ENCODE assay signal across 10 cellular contexts in genomic region chr10:34207350-34207749, GRCh38.
DNase-seq lines count a peak whose midpoint lies in the region; TF ChIP-seq lines count a peak whose summit lies in the region.
"Had no signal": no experiment of that assay in that cellular context is flagged by ENCODE, and none has a peak within 500 bp of the region (broad histone marks: within the 10 kb centered on the region; RNA-seq: fewer than 3 reads in every experiment).

No MANE protein-coding gene starts in this region.

- TF ChIP-seq CTCF in endodermal cell (conservative IDR thresholded peaks at IDR 0.05) (no peak), neural progenitor cell (IDR thresholded peaks at IDR 0.05) (no peak), mesothelial cell of epicardium (IDR thresholded peaks at IDR 0.05; ENCODE audit: unreplicated experiment) (no peak)

- H3K4me3 Mint-ChIP-seq in endodermal cell (peak overlapping the region; percentile 5), neural progenitor cell (peak overlapping the region; percentile 51), mesothelial cell of epicardium (no peak overlapping the region)
- H3K4me3 Mint-ChIP-seq: CD8-positive, alpha-beta memory T cell had no signal

- H3K9me3 ChIP-seq in endodermal cell (ENCODE audit: control insufficient read depth, low read length) = peaks cover 7% of the 10 kb centered on the region
- no peaks in the 10 kb centered on the region for H3K9me3 ChIP-seq in neural progenitor cell (ENCODE audit: low read depth)

- no peak for DNase-seq in endodermal cell
- peak; percentile 75 for DNase-seq in left kidney (ENCODE audit: low read depth, low spot score)
- peak; percentile 48 for DNase-seq in neural progenitor cell (ENCODE audit: low spot score)
- DNase-seq in effector CD8-positive, alpha-beta T cell (lab: John Stamatoyannopoulos, UW) = no peak
- DNase-seq in DMS53 treated with DMSO at 0.1 percent for 48 hours (lab: John Stamatoyannopoulos, UW; ENCODE audit: unreplicated experiment) = no peak
- no peak for DNase-seq in activated effector memory CD4-positive, alpha-beta T cell treated with anti-CD3 and anti-CD28 coated beads, Interleukin-2, amount 50 U/mL, for 16 hours
- no peak for DNase-seq in mesothelial cell of epicardium (ENCODE audit: low spot score in 2 of 2, unreplicated experiment in 2 of 2)
- DNase-seq: AML-193; CD8-positive, alpha-beta memory T cell had no signal

- H3K4me1 ChIP-seq in endodermal cell (ENCODE audit: control insufficient read depth, insufficient read depth, low read length) = peaks cover 35% of the 10 kb centered on the region
- peaks cover 23% of the 10 kb centered on the region for H3K4me1 ChIP-seq in neural progenitor cell

- peaks cover 3% of the 10 kb centered on the region for H3K9me3 Mint-ChIP-seq in endodermal cell
- peaks cover 5% of the 10 kb centered on the region for H3K9me3 Mint-ChIP-seq in neural progenitor cell
- H3K9me3 Mint-ChIP-seq in mesothelial cell of epicardium = no peaks in the 10 kb centered on the region
- H3K9me3 Mint-ChIP-seq: CD8-positive, alpha-beta memory T cell had no signal

- H3K27me3 Mint-ChIP-seq in endodermal cell (ENCODE audit: insufficient read depth) (peaks cover 11% of the 10 kb centered on the region), neural progenitor cell (ENCODE audit: insufficient read depth, low read depth) (peaks cover 6% of the 10 kb centered on the region), mesothelial cell of epicardium (ENCODE audit: low read depth) (no peaks in the 10 kb centered on the region)

- no peak overlapping the region for H3K9ac ChIP-seq in endodermal cell (ENCODE audit: extremely low read depth, low read length, poor library complexity, severe bottlenecking)
- no peak overlapping the region for H3K9ac ChIP-seq in neural progenitor cell
- H3K9ac ChIP-seq: BLaER1 had no signal

- no peaks in the 10 kb centered on the region for H4K20me1 ChIP-seq in neural progenitor cell (ENCODE audit: low read depth)
- H4K20me1 ChIP-seq: BLaER1 had no signal

- H3K4me2 ChIP-seq in neural progenitor cell = peak overlapping the region; percentile 39

- H3K4me1 Mint-ChIP-seq in endodermal cell (peaks cover 65% of the 10 kb centered on the region), neural progenitor cell (peaks cover 53% of the 10 kb centered on the region), mesothelial cell of epicardium (peaks cover 18% of the 10 kb centered on the region)

- no peak overlapping the region for H3K27ac ChIP-seq in endodermal cell (ENCODE audit: low read depth, low read length)
- H3K27ac ChIP-seq in neural progenitor cell = peak overlapping the region; percentile 26
- H3K27ac ChIP-seq: BLaER1 had no signal

- H3K4me3 ChIP-seq in endodermal cell (ENCODE audit: low read length) (peak overlapping the region; percentile 20), neural progenitor cell (no peak overlapping the region)
- H3K4me3 ChIP-seq: BLaER1 had no signal

- peaks cover 10% of the 10 kb centered on the region for H3K36me3 ChIP-seq in endodermal cell (ENCODE audit: control insufficient read depth, insufficient read depth, low read length)
- no peaks in the 10 kb centered on the region for H3K36me3 ChIP-seq in neural progenitor cell
- H3K36me3 ChIP-seq: BLaER1 had no signal

- H3K27me3 ChIP-seq in endodermal cell (ENCODE audit: control insufficient read depth, insufficient read depth, low read length, poor library complexity, severe bottlenecking) (peaks cover 16% of the 10 kb centered on the region), neural progenitor cell (no peaks in the 10 kb centered on the region)
- H3K27me3 ChIP-seq: BLaER1 had no signal

- WGBS in endodermal cell (ENCODE audit: insufficient coverage in 1 of 2, insufficient read length in 1 of 2), 2 experiments = 65 to 79% methylated on average over 2 to 4 of the region's 4 CpGs

- H3K36me3 Mint-ChIP-seq in endodermal cell (ENCODE audit: low read depth) (peaks cover 3% of the 10 kb centered on the region), neural progenitor cell (peaks cover 26% of the 10 kb centered on the region), mesothelial cell of epicardium (peaks cover 7% of the 10 kb centered on the region)
- H3K36me3 Mint-ChIP-seq: CD8-positive, alpha-beta memory T cell had no signal

- H3F3A ChIP-seq in neural progenitor cell (ENCODE audit: low read depth) = peaks cover 17% of the 10 kb centered on the region

- H2AFZ ChIP-seq in neural progenitor cell (replicated peaks) = no peak overlapping the region

- H3K27ac Mint-ChIP-seq in endodermal cell (peak overlapping the region; percentile 14), neural progenitor cell (peak overlapping the region; percentile 76), mesothelial cell of epicardium (no peak overlapping the region)
- H3K27ac Mint-ChIP-seq: CD8-positive, alpha-beta memory T cell had no signal

- H3K79me2 ChIP-seq in neural progenitor cell (ENCODE audit: low read depth) = no peaks in the 10 kb centered on the region

Comparison
In these comparisons a context has a peak if more than half of its experiments do, and no peak if none do; other contexts are left out.
1. DNase-seq: peak in left kidney (single experiment) and neural progenitor cell (single experiment); none in endodermal cell (single experiment), effector CD8-positive, alpha-beta T cell (single experiment), DMS53 treated with DMSO at 0.1 percent for 48 hours (single experiment), activated effector memory CD4-positive, alpha-beta T cell treated with anti-CD3 and anti-CD28 coated beads, Interleukin-2, amount 50 U/mL, for 16 hours (single experiment) and mesothelial cell of epicardium (0 of 2).